17 cellular contexts compared by ENCODE assay signal in genomic region chr6:152598858-152599537, GRCh38. TPM values are rescaled to one million over a fixed set of nuclear protein-coding genes. Genes with fewer than 3 reads are reported as not detected.
DNase-seq lines count a peak whose midpoint lies in the region; ATAC-seq, FAIRE-seq and TF ChIP-seq lines count a peak whose summit lies in the region.
"Had no signal": no experiment of that assay in that cellular context is flagged by ENCODE, and none has a peak within 500 bp of the region (broad histone marks: within the 10 kb centered on the region; RNA-seq: fewer than 3 reads in every experiment).

No MANE protein-coding gene starts in this region.

- POLR2A ChIA-PET in endothelial cell of umbilical vein (lab: Charles Lee) = no interaction called here
- POLR2A ChIA-PET in activated CD4-positive, alpha-beta T cell treated with anti-CD3 and anti-CD28 coated beads for 36 hours (lab: Charles Lee) = no interaction called here

- H3K9ac ChIP-seq in endothelial cell of umbilical vein (replicated peaks; ENCODE audit: extremely low read depth, insufficient read depth, low read length) = no peak overlapping the region

- peak; percentile 8 for DNase-seq in HFFc6
- DNase-seq in endothelial cell of umbilical vein (ENCODE audit: low read depth, low spot score) = peak; percentile 85
- DNase-seq in right cardiac atrium = peak in 2 of 3 donors; percentile 33 to 60
- DNase-seq in gastrocnemius medialis = no peak
- no peak for DNase-seq in stimulated activated CD4-positive, alpha-beta T cell treated with anti-CD3 and anti-CD28 coated beads, Interleukin-12 subunit alpha, Interleukin-12 subunit beta, amount 100 ng/mL, for 4 hours
- DNase-seq in activated CD4-positive, alpha-beta T cell treated with anti-CD3 and anti-CD28 coated beads for 36 hours = no peak
- DNase-seq: activated CD4-positive, alpha-beta T cell treated with anti-CD3 and anti-CD28 coated beads for 1 hour; foreskin keratinocyte; kidney glomerular epithelial cell; NCI-H2081; nephron progenitor cell; Peyer's patch; retina; T-cell had no signal

- FAIRE-seq in endothelial cell of umbilical vein (lab: Jason Lieb, UNC) = peak; percentile 83

- intact Hi-C loops in endothelial cell of umbilical vein (cut with micrococcal nuclease) (loop anchor here (2.0 kb wide), 1 partner anchor 26 kb away; no protein-coding TSS in a partner anchor), right cardiac atrium (cut with DNase I) (no loop called here), gastrocnemius medialis (cut with DNase I; ENCODE audit: low total_unique reads) (no loop called here)
- intact Hi-C loops in activated CD4-positive, alpha-beta T cell treated with anti-CD3 and anti-CD28 coated beads for 36 hours (cut with DNase I, micrococcal nuclease) = no loop called here

- BruUV-seq in endothelial cell of umbilical vein (replicated peaks; lab: Mats Ljungman, UMichigan) = no TSS peak

- ATAC-seq in right cardiac atrium (peak; percentile 93 to 99), gastrocnemius medialis (peak; percentile 56 to 86), esophagus mucosa (no peak), GM19035 (IDR thresholded peaks at IDR 0.05; ENCODE audit: unreplicated experiment) (no peak)
- ATAC-seq in activated CD4-positive, alpha-beta T cell treated with anti-CD3 and anti-CD28 coated beads for 36 hours = no peak
- ATAC-seq: foreskin keratinocyte; stimulated activated memory B cell treated with anti-CD40 and anti-IgM and Interleukin-4, amounts not matched to agents 10 μg/mL and 1 μg/mL and 100 μg/mL, for 72 hours; T-cell had no signal

- H3K27me3 ChIP-seq in endothelial cell of umbilical vein (ENCODE audit: control insufficient read depth in 2 of 2, insufficient read depth in 2 of 2, low read length in 2 of 2) = peaks cover 0 to 3% of the 10 kb centered on the region in 2 experiments
- no peaks in the 10 kb centered on the region for H3K27me3 ChIP-seq in right cardiac atrium (ENCODE audit: control insufficient read depth, insufficient read depth)
- H3K27me3 ChIP-seq in gastrocnemius medialis = no peaks in the 10 kb centered on the region
- H3K27me3 ChIP-seq: foreskin keratinocyte, Peyer's patch had no signal

- peaks cover 31% of the 10 kb centered on the region for H3K36me3 Mint-ChIP-seq in HFFc6 (ENCODE audit: low read depth)
- no peaks in the 10 kb centered on the region for H3K36me3 Mint-ChIP-seq in activated CD4-positive, alpha-beta T cell treated with anti-CD3 and anti-CD28 coated beads for 36 hours (ENCODE audit: low read depth)
- H3K36me3 Mint-ChIP-seq: stimulated activated memory B cell treated with anti-CD40 and anti-IgM and Interleukin-4, amounts not matched to agents 10 μg/mL and 1 μg/mL and 100 μg/mL, for 72 hours; T-cell had no signal

- H3K4me2 ChIP-seq in endothelial cell of umbilical vein (ENCODE audit: insufficient read depth, low read length) = peak overlapping the region; percentile 17

- dilution Hi-C loops in endothelial cell of umbilical vein (cut with MboI; ENCODE audit: extremely low pct_ligation_motif_present, low sequenced_read_pairs) = no loop called here

- no peaks in the 10 kb centered on the region for H4K20me1 ChIP-seq in endothelial cell of umbilical vein (replicated peaks; ENCODE audit: control insufficient read depth, extremely low read depth, insufficient read depth, low read length)

- H2AFZ ChIP-seq in endothelial cell of umbilical vein (ENCODE audit: low read depth, low read length) = no peak overlapping the region

- H3K9me1 ChIP-seq in endothelial cell of umbilical vein (replicated peaks; ENCODE audit: control insufficient read depth, extremely low read depth, insufficient read depth, low read length) = no peaks in the 10 kb centered on the region

- H3K9me3 Mint-ChIP-seq in HFFc6 = no peaks in the 10 kb centered on the region
- no peaks in the 10 kb centered on the region for H3K9me3 Mint-ChIP-seq in activated CD4-positive, alpha-beta T cell treated with anti-CD3 and anti-CD28 coated beads for 36 hours (ENCODE audit: low read depth)
- H3K9me3 Mint-ChIP-seq: nephron progenitor cell; stimulated activated memory B cell treated with anti-CD40 and anti-IgM and Interleukin-4, amounts not matched to agents 10 μg/mL and 1 μg/mL and 100 μg/mL, for 72 hours; T-cell had no signal

- no peaks in the 10 kb centered on the region for H3K36me3 ChIP-seq in endothelial cell of umbilical vein (ENCODE audit: control insufficient read depth in 2 of 2, extremely low read depth in 1 of 2, insufficient read depth in 2 of 2, low read length in 2 of 2)
- H3K36me3 ChIP-seq in gastrocnemius medialis = no peaks in the 10 kb centered on the region
- H3K36me3 ChIP-seq: Peyer's patch had no signal

- TF ChIP-seq POLR2A in endothelial cell of umbilical vein (IDR thresholded peaks at IDR 0.05; ENCODE audit: low read depth, low read length) (peak; percentile 37), gastrocnemius medialis (IDR thresholded peaks at IDR 0.05) (no peak)

- no peak overlapping the region for H3K4me3 ChIP-seq in endothelial cell of umbilical vein (replicated peaks in 1 of 3; ENCODE audit: insufficient read depth in 1 of 3, low read depth in 1 of 3, low read length in 3 of 3)
- no peak overlapping the region for H3K4me3 ChIP-seq in right cardiac atrium (ENCODE audit: low read length)
- H3K4me3 ChIP-seq in gastrocnemius medialis = no peak overlapping the region
- H3K4me3 ChIP-seq: Peyer's patch had no signal

- 27% methylated on average over 4 of the region's 4 CpGs for WGBS in right cardiac atrium

- H3K27me3 Mint-ChIP-seq in HFFc6 (ENCODE audit: insufficient read depth) = no peaks in the 10 kb centered on the region
- peaks cover 10% of the 10 kb centered on the region for H3K27me3 Mint-ChIP-seq in activated CD4-positive, alpha-beta T cell treated with anti-CD3 and anti-CD28 coated beads for 36 hours

- no peaks in the 10 kb centered on the region for H3K79me2 ChIP-seq in endothelial cell of umbilical vein (ENCODE audit: control insufficient read depth, insufficient read depth, low read length)

- no peak for TF ChIP-seq CTCF in HFFc6 (IDR thresholded peaks at IDR 0.05)
- no peak for TF ChIP-seq CTCF in endothelial cell of umbilical vein (IDR thresholded peaks at IDR 0.05; ENCODE audit: extremely low read depth in 1 of 2, insufficient read depth in 1 of 2, low read depth in 1 of 2, low read length in 2 of 2)
- TF ChIP-seq CTCF in gastrocnemius medialis (IDR thresholded peaks at IDR 0.05 in 4 of 5, conservative IDR thresholded peaks at IDR 0.05 in 1 of 5) = no peak

- peak overlapping the region; percentile 12; the same call in 1 of the 2 replicates for H3K4me3 Mint-ChIP-seq in HFFc6
- no peak overlapping the region for H3K4me3 Mint-ChIP-seq in activated CD4-positive, alpha-beta T cell treated with anti-CD3 and anti-CD28 coated beads for 36 hours
- H3K4me3 Mint-ChIP-seq: nephron progenitor cell; stimulated activated memory B cell treated with anti-CD40 and anti-IgM and Interleukin-4, amounts not matched to agents 10 μg/mL and 1 μg/mL and 100 μg/mL, for 72 hours; T-cell had no signal

- H3K9me3 ChIP-seq in endothelial cell of umbilical vein (replicated peaks; ENCODE audit: control insufficient read depth, insufficient read depth, low read length) (no peaks in the 10 kb centered on the region), right cardiac atrium (ENCODE audit: control insufficient read depth, low read length) (no peaks in the 10 kb centered on the region), gastrocnemius medialis (no peaks in the 10 kb centered on the region)
- H3K9me3 ChIP-seq: Peyer's patch had no signal

- peak overlapping the region; percentile 42 for H3K27ac Mint-ChIP-seq in HFFc6
- no peak overlapping the region for H3K27ac Mint-ChIP-seq in activated CD4-positive, alpha-beta T cell treated with anti-CD3 and anti-CD28 coated beads for 36 hours
- H3K27ac Mint-ChIP-seq: nephron progenitor cell; stimulated activated memory B cell treated with anti-CD40 and anti-IgM and Interleukin-4, amounts not matched to agents 10 μg/mL and 1 μg/mL and 100 μg/mL, for 72 hours; T-cell had no signal

- no peaks in the 10 kb centered on the region for H3K4me1 ChIP-seq in endothelial cell of umbilical vein (ENCODE audit: control insufficient read depth, extremely low read depth, insufficient read depth, low read length)
- H3K4me1 ChIP-seq in right cardiac atrium (ENCODE audit: control insufficient read depth, insufficient read depth, low read length) = peaks cover 5% of the 10 kb centered on the region
- H3K4me1 ChIP-seq in gastrocnemius medialis = peaks cover 0 to 5% of the 10 kb centered on the region in 2 donors
- H3K4me1 ChIP-seq: foreskin keratinocyte, Peyer's patch had no signal

- H3K27ac ChIP-seq in endothelial cell of umbilical vein (ENCODE audit: insufficient read depth, low read depth, low read length) (no peak overlapping the region), right cardiac atrium (ENCODE audit: low read length) (no peak overlapping the region), gastrocnemius medialis (peak overlapping the region in 3 of 4 donors; percentile 10 to 48 (median 38))
- H3K27ac ChIP-seq: foreskin keratinocyte, Peyer's patch had no signal

- peaks cover 45% of the 10 kb centered on the region for H3K4me1 Mint-ChIP-seq in HFFc6 (ENCODE audit: low read depth)
- H3K4me1 Mint-ChIP-seq in activated CD4-positive, alpha-beta T cell treated with anti-CD3 and anti-CD28 coated beads for 36 hours = no peaks in the 10 kb centered on the region
- H3K4me1 Mint-ChIP-seq: nephron progenitor cell; stimulated activated memory B cell treated with anti-CD40 and anti-IgM and Interleukin-4, amounts not matched to agents 10 μg/mL and 1 μg/mL and 100 μg/mL, for 72 hours; T-cell had no signal

- CTCF ChIA-PET in endothelial cell of umbilical vein (lab: Charles Lee) = no interaction called here
- CTCF ChIA-PET in activated CD4-positive, alpha-beta T cell treated with anti-CD3 and anti-CD28 coated beads for 36 hours (lab: Charles Lee) = no interaction called here

- in situ Hi-C loops in gastrocnemius medialis (cut with MboI; ENCODE audit: low sequenced_read_pairs in 4 of 4) = no loop called here

RNA-seq across cellular contexts. Expression of gene SYNE1, which starts 38.2 kb away (rescaled TPM):
- 10 to 100 TPM; 60.0 to 69.0 (median 66.9) TPM for total RNA-seq in HFFc6 (2021; fragmentation: NEBNext Ultra II Directional; extraction: Animal tissue kit (Norgen Biotek cat#: 25700))
- 43.6 and 52.3 TPM in 2 replicates for total RNA-seq in endothelial cell of umbilical vein
- 26.5 and 27.0 TPM in 2 replicates for polyA plus RNA-seq in endothelial cell of umbilical vein
- 22.0 and 23.2 TPM in 2 replicates for polyA plus RNA-seq in endothelial cell of umbilical vein (2011; cell fraction: cytosol; rRNA removed)
- 65.8 and 73.1 TPM in 2 replicates for polyA plus RNA-seq in endothelial cell of umbilical vein (2011; cell fraction: nucleus; rRNA removed)
- polyA plus RNA-seq in endothelial cell of umbilical vein (2012) = 16.1 and 20.0 TPM in 2 replicates
- 151 and 182 TPM in 2 replicates for polyA minus RNA-seq in endothelial cell of umbilical vein
- polyA minus RNA-seq in endothelial cell of umbilical vein (2011; cell fraction: cytosol; rRNA and poly(A)+ RNA removed) = 1.1 TPM
- 169 and 173 TPM in 2 replicates for polyA minus RNA-seq in endothelial cell of umbilical vein (2011; cell fraction: nucleus; rRNA and poly(A)+ RNA removed)
- 100 to 1,000 TPM; 114 to 162 (median 123) TPM for total RNA-seq in right cardiac atrium
- polyA plus RNA-seq in right cardiac atrium = 71.7 TPM
- total RNA-seq in gastrocnemius medialis = 10 to 100 TPM; 29.1 to 51.5 (median 45.6) TPM
- total RNA-seq in esophagus mucosa = 4.0 TPM
- 10 to 100 TPM; 20.8 to 21.9 TPM for total RNA-seq in activated CD4-positive, alpha-beta T cell treated with anti-CD3 and anti-CD28 coated beads for 36 hours

Comparison
In these comparisons a context has a peak if more than half of its experiments do, and no peak if none do; other contexts are left out.
1. DNase-seq: peak in HFFc6 (single experiment), endothelial cell of umbilical vein (single experiment) and right cardiac atrium (2 of 3); none in gastrocnemius medialis (0 of 2), stimulated activated CD4-positive, alpha-beta T cell treated with anti-CD3 and anti-CD28 coated beads, Interleukin-12 subunit alpha, Interleukin-12 subunit beta, amount 100 ng/mL, for 4 hours (single experiment) and activated CD4-positive, alpha-beta T cell treated with anti-CD3 and anti-CD28 coated beads for 36 hours (single experiment).
2. H3K27ac ChIP-seq: peak in gastrocnemius medialis (3 of 4); none in endothelial cell of umbilical vein (single experiment) and right cardiac atrium (single experiment).
3. ATAC-seq: peak in right cardiac atrium (2 of 2) and gastrocnemius medialis (2 of 2); none in esophagus mucosa (single experiment), GM19035 (single experiment) and activated CD4-positive, alpha-beta T cell treated with anti-CD3 and anti-CD28 coated beads for 36 hours (single experiment).